In genomic region chr10:119371704-119372663, GRCh38 we compare ENCODE assay signal across 12 cellular contexts.
DNase-seq lines count a peak whose midpoint lies in the region; ATAC-seq and TF ChIP-seq lines count a peak whose summit lies in the region.
"Had no signal": no experiment of that assay in that cellular context is flagged by ENCODE, and none has a peak within 500 bp of the region (broad histone marks: within the 10 kb centered on the region; RNA-seq: fewer than 3 reads in every experiment).

No MANE protein-coding gene starts in this region.

- peaks cover 13% of the 10 kb centered on the region; the same call in 1 of the 2 replicates for H4K20me1 ChIP-seq in BLaER1

- peaks cover 84% of the 10 kb centered on the region for H3K4me1 Mint-ChIP-seq in activated B cell treated with CpG ODN at 0.5 μM for 24 hours
- H3K4me1 Mint-ChIP-seq in activated CD4-positive, alpha-beta memory T cell treated with anti-CD3 and anti-CD28 coated beads, Interleukin-2, amount 10 ng/mL, durations not matched to agents 7 days and 5 days = peaks cover 35% of the 10 kb centered on the region

- peak overlapping the region; percentile 93 for H3K4me2 ChIP-seq in BLaER1

- peak overlapping the region; percentile 92; the same call in 1 of the 2 replicates for H3K27ac ChIP-seq in BLaER1
- peak overlapping the region; percentile 18 to 65 for H3K27ac ChIP-seq in mucosa of rectum (ENCODE audit: low read depth in 2 of 2, low read length in 2 of 2)

- H3K9ac ChIP-seq in BLaER1 (no peak overlapping the region; the same call in 1 of the 2 replicates), mucosa of rectum (ENCODE audit: low read depth in 1 of 2, low read length in 2 of 2) (no peak overlapping the region)

- peak overlapping the region; percentile 41 for H3K4me3 Mint-ChIP-seq in activated B cell treated with CpG ODN at 0.5 μM for 24 hours
- H3K4me3 Mint-ChIP-seq in activated CD4-positive, alpha-beta memory T cell treated with anti-CD3 and anti-CD28 coated beads, Interleukin-2, amount 10 ng/mL, durations not matched to agents 7 days and 5 days = no peak overlapping the region

- peaks cover 8% of the 10 kb centered on the region for H3K9me3 Mint-ChIP-seq in activated B cell treated with CpG ODN at 0.5 μM for 24 hours
- H3K9me3 Mint-ChIP-seq in activated CD4-positive, alpha-beta memory T cell treated with anti-CD3 and anti-CD28 coated beads, Interleukin-2, amount 10 ng/mL, durations not matched to agents 7 days and 5 days = no peaks in the 10 kb centered on the region

- no peaks in the 10 kb centered on the region for H3K36me3 ChIP-seq in BLaER1
- no peaks in the 10 kb centered on the region for H3K36me3 ChIP-seq in mucosa of rectum (ENCODE audit: control insufficient read depth in 2 of 2, insufficient read depth in 2 of 2, low read length in 2 of 2)

- no peak for TF ChIP-seq CTCF in activated B cell treated with CpG ODN at 0.5 μM for 24 hours (IDR thresholded peaks at IDR 0.05)

- POLR2A ChIA-PET in activated B cell treated with CpG ODN at 0.5 μM for 24 hours (lab: Charles Lee) = interaction anchor here (0.5 to 4.9 kb wide), 6 partner anchors 10 to 101 kb away, joined by 3 to 35 read pairs (median 3); no protein-coding TSS in a partner anchor
- POLR2A ChIA-PET in activated CD4-positive, alpha-beta memory T cell treated with anti-CD3 and anti-CD28 coated beads, Interleukin-2, amount 10 ng/mL, durations not matched to agents 7 days and 5 days (lab: Charles Lee) = no interaction called here

- peak; percentile 37 for ATAC-seq in GM19452 (IDR thresholded peaks at IDR 0.05; ENCODE audit: unreplicated experiment)
- ATAC-seq in activated B cell treated with CpG ODN at 0.5 μM for 24 hours (ENCODE audit: low read depth) = peak; percentile 22
- no peak for ATAC-seq in GM21528 (IDR thresholded peaks at IDR 0.05; ENCODE audit: low FRiP score, unreplicated experiment)

- H3K27ac Mint-ChIP-seq in activated B cell treated with CpG ODN at 0.5 μM for 24 hours = peak overlapping the region; percentile 80
- no peak overlapping the region for H3K27ac Mint-ChIP-seq in activated CD4-positive, alpha-beta memory T cell treated with anti-CD3 and anti-CD28 coated beads, Interleukin-2, amount 10 ng/mL, durations not matched to agents 7 days and 5 days

- no peaks in the 10 kb centered on the region for H3K27me3 ChIP-seq in BLaER1
- no peaks in the 10 kb centered on the region for H3K27me3 ChIP-seq in mucosa of rectum (ENCODE audit: control insufficient read depth in 2 of 2, insufficient read depth in 2 of 2, low read length in 2 of 2)

- H3K4me1 ChIP-seq in BLaER1 (peaks cover 73% of the 10 kb centered on the region), mucosa of rectum (ENCODE audit: control insufficient read depth in 2 of 2, insufficient read depth in 2 of 2, low read length in 2 of 2) (peaks cover 12 to 18% of the 10 kb centered on the region in 2 donors)

- peaks cover 12% of the 10 kb centered on the region for H3K36me3 Mint-ChIP-seq in activated B cell treated with CpG ODN at 0.5 μM for 24 hours (ENCODE audit: low read depth)
- H3K36me3 Mint-ChIP-seq in activated CD4-positive, alpha-beta memory T cell treated with anti-CD3 and anti-CD28 coated beads, Interleukin-2, amount 10 ng/mL, durations not matched to agents 7 days and 5 days (ENCODE audit: low read depth) = no peaks in the 10 kb centered on the region

- CTCF ChIA-PET in activated B cell treated with CpG ODN at 0.5 μM for 24 hours (lab: Charles Lee) = interaction anchor here (1.1 to 2.3 kb wide), 2 partner anchors 165 to 171 kb away, joined by 3 to 11 read pairs; partner anchors contain the start of genes GRK5 and RGS10
- CTCF ChIA-PET in activated CD4-positive, alpha-beta memory T cell treated with anti-CD3 and anti-CD28 coated beads, Interleukin-2, amount 10 ng/mL, durations not matched to agents 7 days and 5 days (lab: Charles Lee) = no interaction called here

- H3K4me3 ChIP-seq in BLaER1 = no peak overlapping the region
- no peak overlapping the region for H3K4me3 ChIP-seq in mucosa of rectum (ENCODE audit: low read length in 2 of 2)

- no peak for DNase-seq in activated B cell treated with CpG ODN at 0.5 μM for 24 hours
- DNase-seq in posterior vena cava (ENCODE audit: low spot score) = no peak
- no peak for DNase-seq in A172 (ENCODE audit: low spot score)
- no peak for DNase-seq in activated CD4-positive, alpha-beta memory T cell treated with anti-CD3 and anti-CD28 coated beads, Interleukin-2, amount 10 ng/mL, durations not matched to agents 7 days and 5 days
- DNase-seq: activated effector memory CD4-positive, alpha-beta T cell treated with anti-CD3 and anti-CD28 coated beads, Interleukin-2, amount 50 U/mL, for 16 hours; DMS79 treated with DMSO at 0.1 percent for 48 hours; erythroblast; NCI-H446 had no signal

- H3K9me3 ChIP-seq in BLaER1 = no peaks in the 10 kb centered on the region
- H3K9me3 ChIP-seq in mucosa of rectum (ENCODE audit: control insufficient read depth in 2 of 2, low read length in 2 of 2) = no peaks in the 10 kb centered on the region

- intact Hi-C loops in activated B cell treated with CpG ODN at 0.5 μM for 24 hours (cut with micrococcal nuclease) = loop anchor here (2.0 kb wide), 1 partner anchor 23 kb away; no protein-coding TSS in a partner anchor
- intact Hi-C loops in posterior vena cava (cut with DNase I) = no loop called here

- no peaks in the 10 kb centered on the region for H3K27me3 Mint-ChIP-seq in activated B cell treated with CpG ODN at 0.5 μM for 24 hours
- no peaks in the 10 kb centered on the region for H3K27me3 Mint-ChIP-seq in activated CD4-positive, alpha-beta memory T cell treated with anti-CD3 and anti-CD28 coated beads, Interleukin-2, amount 10 ng/mL, durations not matched to agents 7 days and 5 days
